In the genomic region with DNA sequence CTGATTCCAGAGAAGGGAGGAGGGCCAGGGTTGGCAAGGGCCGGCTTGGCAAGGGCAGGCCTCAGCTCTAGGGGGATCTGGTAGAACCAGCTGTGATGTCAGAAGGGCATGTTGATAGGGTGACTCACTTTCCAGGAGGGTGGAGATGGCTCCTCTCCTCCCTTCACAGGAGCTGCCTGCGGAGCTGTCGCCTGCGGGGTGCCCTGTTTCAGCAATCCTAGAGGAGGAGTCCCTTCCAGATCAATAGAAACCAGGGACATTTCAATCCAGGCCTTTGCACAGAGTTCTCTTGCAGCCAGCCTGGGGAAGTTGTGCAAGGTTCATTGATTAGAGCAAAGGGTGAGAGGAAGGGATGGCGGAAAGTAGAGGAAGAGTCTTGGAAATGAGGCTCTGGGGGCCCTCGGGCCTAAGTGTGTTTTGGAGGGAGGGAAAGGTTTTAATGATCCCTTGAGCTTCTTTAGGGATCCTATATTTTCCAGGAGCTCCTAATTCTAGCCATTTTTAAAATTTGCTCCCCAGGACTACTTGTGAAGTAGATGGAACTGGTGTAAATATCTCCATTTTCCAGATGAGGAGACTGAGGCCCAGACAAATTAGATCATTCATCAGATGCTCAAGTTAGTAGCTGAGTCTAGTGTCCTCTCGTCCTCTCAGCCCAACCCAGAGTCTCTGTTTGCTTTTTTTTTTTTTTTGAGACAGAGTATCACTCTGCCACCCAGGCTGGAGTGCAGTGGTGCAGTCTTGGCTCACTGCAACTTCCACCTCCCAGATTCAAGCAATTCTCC, we compare ENCODE assay signal across 13 cellular contexts. TPM values are rescaled to one million over a fixed set of nuclear protein-coding genes. Genes with fewer than 3 reads are reported as not detected.
DNase-seq lines count a peak whose midpoint lies in the region; TF ChIP-seq lines count a peak whose summit lies in the region.
"Had no signal": no experiment of that assay in that cellular context is flagged by ENCODE, and none has a peak within 500 bp of the region (broad histone marks: within the 10 kb centered on the region; RNA-seq: fewer than 3 reads in every experiment).

No MANE protein-coding gene starts in this region.

- 71 to 85% methylated on average over 3 to 7 of the region's 7 CpGs for WGBS in endodermal cell (ENCODE audit: insufficient coverage in 1 of 2, insufficient read length in 1 of 2), 2 experiments

- peaks cover 5% of the 10 kb centered on the region for H3K4me1 Mint-ChIP-seq in endodermal cell
- H3K4me1 Mint-ChIP-seq: CD4-positive, CD25-positive, alpha-beta regulatory T cell had no signal

- H3K27me3 ChIP-seq in endodermal cell (ENCODE audit: control insufficient read depth, insufficient read depth, low read length, poor library complexity, severe bottlenecking) = no peaks in the 10 kb centered on the region

- peaks cover 1% of the 10 kb centered on the region for H3K9me3 Mint-ChIP-seq in endodermal cell

- H3K4me3 Mint-ChIP-seq in endodermal cell = no peak overlapping the region
- H3K4me3 Mint-ChIP-seq: CD4-positive, CD25-positive, alpha-beta regulatory T cell had no signal

- TF ChIP-seq CTCF in endodermal cell (conservative IDR thresholded peaks at IDR 0.05) (no peak), GM20000 (IDR thresholded peaks at IDR 0.05; ENCODE audit: extremely low read depth, missing control alignments) (no peak)

- H3K27ac Mint-ChIP-seq in endodermal cell = no peak overlapping the region
- H3K27ac Mint-ChIP-seq: CD4-positive, CD25-positive, alpha-beta regulatory T cell had no signal

- no peaks in the 10 kb centered on the region for H3K9me3 ChIP-seq in endodermal cell (ENCODE audit: control insufficient read depth, low read length)

- no peak overlapping the region for H3K4me3 ChIP-seq in endodermal cell (ENCODE audit: low read length)

- H3K4me1 ChIP-seq in endodermal cell (ENCODE audit: control insufficient read depth, insufficient read depth, low read length) = no peaks in the 10 kb centered on the region
- H3K4me1 ChIP-seq: parathyroid adenoma had no signal

- DNase-seq in DMS53 (lab: John Stamatoyannopoulos, UW) = peak; percentile 40
- DNase-seq in HuH-7.5 (ENCODE audit: low spot score) = peak; percentile 25
- peak; percentile 82 for DNase-seq in endodermal cell
- DNase-seq in mucosa of gallbladder (ENCODE audit: low spot score) = peak; percentile 80
- DNase-seq in GM19240 (ENCODE audit: insufficient read length, low spot score) = no peak
- no peak for DNase-seq in GM20000 (ENCODE audit: low spot score)
- DNase-seq in NCI-H82 (lab: John Stamatoyannopoulos, UW) = no peak
- DNase-seq in NCI-H1694 treated with DMSO at 0.1 percent for 48 hours (lab: John Stamatoyannopoulos, UW) = no peak
- DNase-seq: activated effector memory CD4-positive, alpha-beta T cell treated with anti-CD3 and anti-CD28 coated beads, Interleukin-2, amount 50 U/mL, for 16 hours; CD4-positive, CD25-positive, alpha-beta regulatory T cell; NCI-H2029; T-helper 2 cell had no signal

- H3K9ac ChIP-seq in endodermal cell (ENCODE audit: extremely low read depth, low read length, poor library complexity, severe bottlenecking) = no peak overlapping the region
- H3K9ac ChIP-seq: parathyroid adenoma had no signal

- H3K27ac ChIP-seq in endodermal cell (ENCODE audit: low read depth, low read length) = no peak overlapping the region
- H3K27ac ChIP-seq: parathyroid adenoma had no signal

- peaks cover 13% of the 10 kb centered on the region for H3K27me3 Mint-ChIP-seq in endodermal cell (ENCODE audit: insufficient read depth)

- no peaks in the 10 kb centered on the region for H3K36me3 Mint-ChIP-seq in endodermal cell (ENCODE audit: low read depth)
- H3K36me3 Mint-ChIP-seq: CD4-positive, CD25-positive, alpha-beta regulatory T cell had no signal

- H3K36me3 ChIP-seq in endodermal cell (ENCODE audit: control insufficient read depth, insufficient read depth, low read length) = no peaks in the 10 kb centered on the region

RNA-seq across cellular contexts. Expression of a gene that starts 24.8 kb away (rescaled TPM):
- total RNA-seq in endodermal cell (100 to 1,000 TPM; 114 to 121 TPM), mucosa of gallbladder (58.5 TPM)
- 64.3 TPM for polyA plus RNA-seq in endodermal cell (2013, experiment 1 of 2)
- polyA plus RNA-seq in endodermal cell (2013, experiment 2 of 2) = 62.1 TPM

Comparison
In these comparisons a context has a peak if more than half of its experiments do, and no peak if none do; other contexts are left out.
1. DNase-seq: peak in DMS53 (single experiment), HuH-7.5 (single experiment), endodermal cell (single experiment) and mucosa of gallbladder (single experiment); none in GM19240 (single experiment), GM20000 (single experiment), NCI-H82 (single experiment) and NCI-H1694 treated with DMSO at 0.1 percent for 48 hours (single experiment).